In the genomic region with DNA sequence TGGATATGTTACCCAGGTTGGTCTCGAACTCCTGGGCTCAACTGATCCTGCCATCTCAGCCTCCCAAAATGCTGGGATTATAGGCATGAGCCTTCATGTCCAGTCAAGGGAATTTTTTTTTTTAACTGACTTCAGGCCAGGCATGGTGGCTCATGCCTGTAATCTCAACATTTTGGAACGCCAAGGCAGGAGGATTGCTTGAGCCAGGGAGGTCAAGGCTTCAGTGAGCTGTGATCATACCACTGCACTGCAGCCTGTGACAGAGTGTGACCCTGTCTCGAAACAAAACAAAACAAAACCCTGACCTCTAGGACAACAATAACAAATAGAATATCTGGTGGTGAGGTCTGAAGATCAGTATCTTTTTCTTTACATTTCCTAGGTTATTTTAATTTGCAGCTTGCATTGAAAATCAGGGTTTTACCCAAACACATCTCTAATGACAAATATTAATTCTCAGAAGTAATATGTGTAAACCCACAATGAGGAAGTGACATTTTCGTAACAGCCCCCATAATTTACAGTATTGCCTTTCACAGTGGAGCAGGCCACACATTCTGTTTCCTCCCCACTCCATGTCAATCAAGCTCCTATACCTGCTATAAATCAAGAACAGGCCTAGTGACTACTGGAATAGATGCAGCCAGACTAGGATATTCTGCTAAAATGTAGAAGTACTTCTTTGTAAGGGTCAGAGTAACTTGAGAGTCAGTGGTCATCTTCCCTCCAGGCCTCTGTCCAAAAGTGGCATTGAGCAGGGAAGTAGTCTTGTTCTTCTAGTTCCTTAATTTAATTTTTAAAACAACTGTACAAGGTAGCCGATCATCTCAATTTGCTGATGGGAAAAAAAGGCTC, we compare ENCODE assay signal across 11 cellular contexts. TPM values are rescaled to one million over a fixed set of nuclear protein-coding genes. Genes with fewer than 3 reads are reported as not detected.
DNase-seq lines count a peak whose midpoint lies in the region; ATAC-seq and TF ChIP-seq lines count a peak whose summit lies in the region.
"Had no signal": no experiment of that assay in that cellular context is flagged by ENCODE, and none has a peak within 500 bp of the region (broad histone marks: within the 10 kb centered on the region; RNA-seq: fewer than 3 reads in every experiment).

No MANE protein-coding gene starts in this region.

- peak overlapping the region; percentile 25 to 57 for H3K4me3 Mint-ChIP-seq in stimulated activated naive B cell treated with anti-CD40 and anti-IgM and Interleukin-4, amounts not matched to agents 10 μg/mL and 1 μg/mL and 100 μg/mL, for 72 hours
- no peak overlapping the region for H3K4me3 Mint-ChIP-seq in CD8-positive, alpha-beta T cell

- no peaks in the 10 kb centered on the region for H3K27me3 Mint-ChIP-seq in stimulated activated naive B cell treated with anti-CD40 and anti-IgM and Interleukin-4, amounts not matched to agents 10 μg/mL and 1 μg/mL and 100 μg/mL, for 72 hours
- no peaks in the 10 kb centered on the region for H3K27me3 Mint-ChIP-seq in CD8-positive, alpha-beta T cell (ENCODE audit: low read depth)

- DNase-seq in GM19240 (ENCODE audit: insufficient read length, low spot score) (peak; percentile 69), NB4 (ENCODE audit: low read depth) (peak; percentile 43), COLO668 (lab: John Stamatoyannopoulos, UW; ENCODE audit: unreplicated experiment) (no peak)
- DNase-seq in stimulated activated naive B cell treated with anti-CD40 and anti-IgM and Interleukin-4, amounts not matched to agents 10 μg/mL and 1 μg/mL and 100 μg/mL, for 72 hours, result no peak
- DNase-seq in activated CD4-positive, alpha-beta T cell treated with anti-CD3 and anti-CD28 coated beads for 1 hour, result no peak
- DNase-seq in CD8-positive, alpha-beta T cell, result no peak
- DNase-seq: NCI-H446 treated with DMSO at 0.1 percent for 48 hours, thyroid gland had no signal

- TF ChIP-seq POLR2A in NB4 (IDR thresholded peaks at IDR 0.05; ENCODE audit: extremely low read depth, insufficient read length), result no peak

- H3K36me3 Mint-ChIP-seq in stimulated activated naive B cell treated with anti-CD40 and anti-IgM and Interleukin-4, amounts not matched to agents 10 μg/mL and 1 μg/mL and 100 μg/mL, for 72 hours, result no peaks in the 10 kb centered on the region
- no peaks in the 10 kb centered on the region for H3K36me3 Mint-ChIP-seq in CD8-positive, alpha-beta T cell

- intact Hi-C loops in CD8-positive, alpha-beta T cell (cut with DNase I, micrococcal nuclease), result no loop called here

- H3K4me1 ChIP-seq in CD8-positive, alpha-beta T cell (ENCODE audit: insufficient read depth, low read length), result no peaks in the 10 kb centered on the region
- H3K4me1 ChIP-seq: colonic mucosa, thyroid gland had no signal

- CTCF ChIA-PET in CD8-positive, alpha-beta T cell (lab: Charles Lee), result no interaction called here

- no peak for TF ChIP-seq CTCF in NB4 (IDR thresholded peaks at IDR 0.05; ENCODE audit: low read depth, low read length)
- TF ChIP-seq CTCF in CD8-positive, alpha-beta T cell (IDR thresholded peaks at IDR 0.05), result no peak

- no peaks in the 10 kb centered on the region for H3K9me3 ChIP-seq in CD8-positive, alpha-beta T cell (ENCODE audit: low read length)
- H3K9me3 ChIP-seq: colonic mucosa, thyroid gland had no signal

- peak; percentile 93 for ATAC-seq in HG02884 (IDR thresholded peaks at IDR 0.05; ENCODE audit: unreplicated experiment)
- ATAC-seq in stimulated activated naive B cell treated with anti-CD40 and anti-IgM and Interleukin-4, amounts not matched to agents 10 μg/mL and 1 μg/mL and 100 μg/mL, for 72 hours (replicated peaks), result peak; percentile 89 to 90
- ATAC-seq in CD8-positive, alpha-beta T cell, result no peak

- H3K27me3 ChIP-seq in CD8-positive, alpha-beta T cell (ENCODE audit: insufficient read depth, low read length), result no peaks in the 10 kb centered on the region
- H3K27me3 ChIP-seq: colonic mucosa, thyroid gland had no signal

- H3K27ac ChIP-seq in CD8-positive, alpha-beta T cell (ENCODE audit: low read depth, low read length), result no peak overlapping the region
- H3K27ac ChIP-seq: colonic mucosa, skin epidermis, thyroid gland had no signal

- H3K36me3 ChIP-seq in CD8-positive, alpha-beta T cell (ENCODE audit: insufficient read depth, low read length), result no peaks in the 10 kb centered on the region
- H3K36me3 ChIP-seq: colonic mucosa, thyroid gland had no signal

- H3K4me3 ChIP-seq in NB4 (ENCODE audit: low read depth, low read length), result no peak overlapping the region
- H3K4me3 ChIP-seq in CD8-positive, alpha-beta T cell (ENCODE audit: low read depth, low read length), result no peak overlapping the region
- H3K4me3 ChIP-seq: colonic mucosa, skin epidermis, thyroid gland had no signal

- H3K27ac Mint-ChIP-seq in stimulated activated naive B cell treated with anti-CD40 and anti-IgM and Interleukin-4, amounts not matched to agents 10 μg/mL and 1 μg/mL and 100 μg/mL, for 72 hours, result peak overlapping the region; percentile 70
- no peak overlapping the region for H3K27ac Mint-ChIP-seq in CD8-positive, alpha-beta T cell

- no peaks in the 10 kb centered on the region for H3K9me3 Mint-ChIP-seq in stimulated activated naive B cell treated with anti-CD40 and anti-IgM and Interleukin-4, amounts not matched to agents 10 μg/mL and 1 μg/mL and 100 μg/mL, for 72 hours
- no peaks in the 10 kb centered on the region for H3K9me3 Mint-ChIP-seq in CD8-positive, alpha-beta T cell

- peaks cover 52 to 72% of the 10 kb centered on the region in 2 donors for H3K4me1 Mint-ChIP-seq in stimulated activated naive B cell treated with anti-CD40 and anti-IgM and Interleukin-4, amounts not matched to agents 10 μg/mL and 1 μg/mL and 100 μg/mL, for 72 hours
- H3K4me1 Mint-ChIP-seq in CD8-positive, alpha-beta T cell (ENCODE audit: low read depth), result peaks cover 15% of the 10 kb centered on the region

- POLR2A ChIA-PET in CD8-positive, alpha-beta T cell (lab: Charles Lee), result no interaction called here

RNA-seq across cellular contexts. Expression of gene ECHDC3, which starts 43.3 kb away (rescaled TPM):
- 1 to 10 TPM in 1 of 2 experiments, under 1 TPM in 1; 0.90 to 1.3 TPM for total RNA-seq in CD8-positive, alpha-beta T cell

Comparison
In these comparisons a context has a peak if more than half of its experiments do, and no peak if none do; other contexts are left out.
1. DNase-seq: peak in GM19240 (single experiment) and NB4 (single experiment); none in stimulated activated naive B cell treated with anti-CD40 and anti-IgM and Interleukin-4, amounts not matched to agents 10 μg/mL and 1 μg/mL and 100 μg/mL, for 72 hours (single experiment), activated CD4-positive, alpha-beta T cell treated with anti-CD3 and anti-CD28 coated beads for 1 hour (single experiment), CD8-positive, alpha-beta T cell (0 of 7) and COLO668 (single experiment).